ENCODE assay signal across 18 cellular contexts in genomic region chr1:33093004-33093403, GRCh38. TPM values are rescaled to one million over a fixed set of nuclear protein-coding genes. Genes with fewer than 3 reads are reported as not detected.
A peak's percentile ranks its signal among the peaks of the same experiment; 100 is the strongest.
DNase-seq lines count a peak whose midpoint lies in the region; TF ChIP-seq lines count a peak whose summit lies in the region.
"Had no signal": no experiment of that assay in that cellular context is flagged by ENCODE, and none has a peak within 500 bp of the region (broad histone marks: within the 10 kb centered on the region; RNA-seq: fewer than 3 reads in every experiment).

No MANE protein-coding gene starts in this region.

- DNase-seq in H7 (peak; percentile 77), ecto neural progenitor cell (ENCODE audit: low spot score) (peak; percentile 49), neural progenitor cell (ENCODE audit: low spot score) (peak; percentile 34), NCI-H1417 (lab: John Stamatoyannopoulos, UW) (no peak), LoVo (ENCODE audit: low spot score) (no peak), kidney glomerular epithelial cell (lab: John Stamatoyannopoulos, UW) (no peak)
- DNase-seq: activated CD4-positive, alpha-beta T cell treated with anti-CD3 and anti-CD28 coated beads, Interleukin-2, amount 10 ng/mL, durations not matched to agents 24 days and 14 days; activated gamma-delta T cell treated with Interleukin-2 at 50 U/mL for 16 hours; amniotic stem cell; DMS79 treated with DMSO at 0.1 percent for 48 hours; immature natural killer cell; NCI-H1694 treated with DMSO at 0.1 percent for 48 hours; NCI-H345; NK-92 treated with Interleukin-12 subunit alpha and Interleukin-12 subunit beta, amount 100 ng/mL, for 24 hours; occipital lobe had no signal

- no peaks in the 10 kb centered on the region for H4K20me1 ChIP-seq in Loucy (ENCODE audit: insufficient read depth, low read length, poor library complexity, severe bottlenecking)
- no peaks in the 10 kb centered on the region for H4K20me1 ChIP-seq in neural progenitor cell (ENCODE audit: low read depth)

- H3K9ac ChIP-seq in Loucy (ENCODE audit: low read depth, low read length, poor library complexity, severe bottlenecking) = no peak overlapping the region
- H3K9ac ChIP-seq in neural progenitor cell = no peak overlapping the region

- H3K36me3 ChIP-seq in H7 (replicated peaks; ENCODE audit: control insufficient read depth, insufficient read depth, low read length) = no peaks in the 10 kb centered on the region
- H3K36me3 ChIP-seq in Loucy (ENCODE audit: insufficient read depth, low read length) = no peaks in the 10 kb centered on the region
- no peaks in the 10 kb centered on the region for H3K36me3 ChIP-seq in neural progenitor cell
- H3K36me3 ChIP-seq: right atrium auricular region, thoracic aorta had no signal

- H3K4me1 ChIP-seq in Loucy (ENCODE audit: insufficient read depth, low read length, poor library complexity, severe bottlenecking) = peaks cover 29% of the 10 kb centered on the region
- H3K4me1 ChIP-seq in neural progenitor cell = no peaks in the 10 kb centered on the region

- no peak overlapping the region for H2AFZ ChIP-seq in Loucy (ENCODE audit: low read length)
- peak overlapping the region; percentile 31 for H2AFZ ChIP-seq in neural progenitor cell (replicated peaks)

- TF ChIP-seq CTCF in Loucy (conservative IDR thresholded peaks at IDR 0.05; ENCODE audit: low read length) (peak; percentile 26; the same call in 1 of the 2 replicates), neural progenitor cell (IDR thresholded peaks at IDR 0.05) (peak; percentile 19)

- H3K9me2 ChIP-seq in Loucy (replicated peaks; ENCODE audit: low read depth, low read length) = no peaks in the 10 kb centered on the region

- no peaks in the 10 kb centered on the region for H3K9me3 Mint-ChIP-seq in neural progenitor cell
- H3K9me3 Mint-ChIP-seq: activated CD4-positive, alpha-beta T cell treated with anti-CD3 and anti-CD28 coated beads, Interleukin-2, amount 10 ng/mL, durations not matched to agents 24 days and 14 days; immature natural killer cell had no signal

- H3K4me1 Mint-ChIP-seq in neural progenitor cell = peaks cover 9% of the 10 kb centered on the region

- peaks cover 3% of the 10 kb centered on the region; the same call in 1 of the 2 replicates for H3F3A ChIP-seq in Loucy (ENCODE audit: low read depth)
- H3F3A ChIP-seq in neural progenitor cell (ENCODE audit: low read depth) = no peaks in the 10 kb centered on the region

- H3K79me2 ChIP-seq in Loucy (ENCODE audit: insufficient read depth, low read length) (no peaks in the 10 kb centered on the region), neural progenitor cell (ENCODE audit: low read depth) (no peaks in the 10 kb centered on the region)

- H3K27ac ChIP-seq in neural progenitor cell = no peak overlapping the region
- H3K27ac ChIP-seq: right atrium auricular region, thoracic aorta had no signal

- no peak overlapping the region for H3K4me3 ChIP-seq in H7 (ENCODE audit: insufficient read depth, low read depth, low read length)
- no peak overlapping the region for H3K4me3 ChIP-seq in Loucy (ENCODE audit: low read length, poor library complexity, severe bottlenecking)
- H3K4me3 ChIP-seq in neural progenitor cell = no peak overlapping the region
- H3K4me3 ChIP-seq: right atrium auricular region, thoracic aorta had no signal

- H3K4me3 Mint-ChIP-seq in neural progenitor cell = no peak overlapping the region
- H3K4me3 Mint-ChIP-seq: activated CD4-positive, alpha-beta T cell treated with anti-CD3 and anti-CD28 coated beads, Interleukin-2, amount 10 ng/mL, durations not matched to agents 24 days and 14 days; immature natural killer cell had no signal

- H3K27ac Mint-ChIP-seq in neural progenitor cell = no peak overlapping the region
- H3K27ac Mint-ChIP-seq: activated CD4-positive, alpha-beta T cell treated with anti-CD3 and anti-CD28 coated beads, Interleukin-2, amount 10 ng/mL, durations not matched to agents 24 days and 14 days had no signal

- peaks cover 4% of the 10 kb centered on the region for H3K27me3 Mint-ChIP-seq in neural progenitor cell (ENCODE audit: insufficient read depth, low read depth)
- H3K27me3 Mint-ChIP-seq: activated CD4-positive, alpha-beta T cell treated with anti-CD3 and anti-CD28 coated beads, Interleukin-2, amount 10 ng/mL, durations not matched to agents 24 days and 14 days had no signal

- H3K9me3 ChIP-seq in Loucy (ENCODE audit: insufficient read depth, low read depth, low read length) (no peaks in the 10 kb centered on the region), neural progenitor cell (ENCODE audit: low read depth) (no peaks in the 10 kb centered on the region)
- H3K9me3 ChIP-seq: right atrium auricular region, thoracic aorta had no signal

- peaks cover 4% of the 10 kb centered on the region for H3K36me3 Mint-ChIP-seq in neural progenitor cell
- H3K36me3 Mint-ChIP-seq: immature natural killer cell had no signal

- H3K27me3 ChIP-seq in H7 (ENCODE audit: control insufficient read depth, insufficient read depth, low read length) (peaks cover 6% of the 10 kb centered on the region), Loucy (ENCODE audit: insufficient read depth, low read length, poor library complexity, severe bottlenecking) (no peaks in the 10 kb centered on the region), neural progenitor cell (no peaks in the 10 kb centered on the region)
- H3K27me3 ChIP-seq: right atrium auricular region had no signal

- H3K4me2 ChIP-seq in Loucy (ENCODE audit: low read depth, low read length, poor library complexity, severe bottlenecking) (no peak overlapping the region), neural progenitor cell (no peak overlapping the region)

RNA-seq across cellular contexts. Expression of gene AZIN2, which starts 12.1 kb away (rescaled TPM):
- total RNA-seq in H7 (2014; rRNA removed; shearing (Covaris generic)) = 0.96 and 2.5 TPM in 2 replicates
- total RNA-seq in neural progenitor cell (ENCODE audit: low replicate concordance) = 1.3 and 5.8 TPM in 2 replicates

RNA-seq across cellular contexts. Expression of gene AK2, which starts 56.3 kb away (rescaled TPM):
- 151 and 168 TPM in 2 replicates for total RNA-seq in H7 (2014; rRNA removed; shearing (Covaris generic))
- total RNA-seq in neural progenitor cell (ENCODE audit: low replicate concordance) = 85.5 and 128 TPM in 2 replicates

Comparison
In these comparisons a context has a peak if more than half of its experiments do, and no peak if none do; other contexts are left out.
1. DNase-seq: peak in H7 (single experiment), ecto neural progenitor cell (single experiment) and neural progenitor cell (single experiment); none in NCI-H1417 (0 of 3), LoVo (single experiment) and kidney glomerular epithelial cell (single experiment).